39 cellular contexts compared by ENCODE assay signal in the genomic region with DNA sequence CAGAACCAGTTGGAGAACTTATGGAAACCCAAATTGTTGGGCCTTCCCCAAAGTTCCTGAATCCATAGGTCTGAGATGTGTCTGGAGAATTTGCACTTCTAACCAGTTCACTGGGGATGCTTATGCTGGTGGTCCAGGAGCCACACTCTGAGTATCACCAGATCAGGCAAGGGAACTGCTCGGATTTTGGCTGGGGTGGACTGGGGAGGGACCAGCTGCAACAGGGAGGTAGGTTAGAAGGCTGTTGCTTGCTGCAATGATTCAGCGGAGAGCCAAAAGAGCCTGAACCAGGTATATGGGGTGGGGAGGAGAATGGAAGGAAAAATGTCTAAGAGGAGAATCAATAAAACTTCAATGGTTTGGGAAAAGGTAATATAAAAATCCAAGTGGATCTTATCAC. TPM values are rescaled to one million over a fixed set of nuclear protein-coding genes. Genes with fewer than 3 reads are reported as not detected.
"Had no signal": no experiment of that assay in that cellular context is flagged by ENCODE, and none has a peak within 500 bp of the region (broad histone marks: within the 10 kb centered on the region; RNA-seq: fewer than 3 reads in every experiment).

No MANE protein-coding gene starts in this region.

- H3K27ac ChIP-seq: adrenal gland, ascending aorta, body of pancreas, brain microvascular endothelial cell, breast epithelium, cardiac muscle cell had no signal

- H3K4me1 ChIP-seq: adrenal gland, ascending aorta, body of pancreas, breast epithelium had no signal

- ATAC-seq: activated naive CD4-positive, alpha-beta T cell treated with anti-CD3 and anti-CD28 coated beads, Interleukin-2, amount 50 U/mL, for 72 hours; activated naive CD8-positive, alpha-beta T cell treated with anti-CD3 and anti-CD28 coated beads, Interleukin-2, amount 50 U/mL, for 24 hours; activated T-cell treated with anti-CD3 and anti-CD28 coated beads, Interleukin-2, amount 50 U/mL, for 4 hours; activated T-cell treated with anti-CD3 and anti-CD28 coated beads, Interleukin-2, amount 50 U/mL, for 72 hours; activated T-helper 17 cell treated with anti-CD3 and anti-CD28 coated beads, Interleukin-2, amount 50 U/mL, for 72 hours; body of pancreas had no signal

- H3K4me1 Mint-ChIP-seq: activated naive CD4-positive, alpha-beta T cell treated with anti-CD3 and anti-CD28 coated beads, Interleukin-2, amount 10 ng/mL, durations not matched to agents 7 days and 5 days; activated naive CD4-positive, alpha-beta T cell treated with anti-CD3 and anti-CD28 coated beads, Interleukin-2, amount 50 U/mL, for 24 hours; activated naive CD8-positive, alpha-beta T cell treated with anti-CD3 and anti-CD28 coated beads for 36 hours; activated naive CD8-positive, alpha-beta T cell treated with anti-CD3 and anti-CD28 coated beads, Interleukin-2, amount 10 ng/mL, durations not matched to agents 7 days and 5 days; activated naive CD8-positive, alpha-beta T cell treated with anti-CD3 and anti-CD28 coated beads, Interleukin-2, amount 50 U/mL, for 24 hours; activated T-helper 17 cell treated with anti-CD3 and anti-CD28 coated beads, Interleukin-2, amount 50 U/mL, for 72 hours; central memory CD8-positive, alpha-beta T cell had no signal

- H3K4me3 ChIP-seq: adrenal gland, ascending aorta, body of pancreas, breast epithelium, cardiac muscle cell had no signal

- DNase-seq: activated effector memory CD4-positive, alpha-beta T cell treated with anti-CD3 and anti-CD28 coated beads, Interleukin-2, amount 50 U/mL, for 16 hours; activated effector memory CD4-positive, alpha-beta T cell treated with Interleukin-2 at 50 U/mL for 16 hours; activated gamma-delta T cell; activated gamma-delta T cell treated with Interleukin-2 at 50 U/mL for 16 hours; activated naive CD4-positive, alpha-beta T cell; activated naive CD4-positive, alpha-beta T cell treated with anti-CD3 and anti-CD28 coated beads for 36 hours; activated naive CD4-positive, alpha-beta T cell treated with anti-CD3 and anti-CD28 coated beads, Interleukin-2, amount 10 ng/mL, durations not matched to agents 7 days and 5 days; activated naive CD4-positive, alpha-beta T cell treated with anti-CD3 and anti-CD28 coated beads, Interleukin-2, amount 50 U/mL, for 16 hours; activated naive CD4-positive, alpha-beta T cell treated with Interleukin-2 at 50 U/mL for 16 hours; activated naive CD8-positive, alpha-beta T cell treated with anti-CD3 and anti-CD28 coated beads for 36 hours; activated naive CD8-positive, alpha-beta T cell treated with anti-CD3 and anti-CD28 coated beads, Interleukin-2, amount 10 ng/mL, durations not matched to agents 7 days and 5 days; activated naive CD8-positive, alpha-beta T cell treated with anti-CD3 and anti-CD28 coated beads, Interleukin-2, amount 50 U/mL, for 24 hours; activated T-cell treated with anti-CD3 and anti-CD28 coated beads for 4 hours; activated T-cell treated with anti-CD3 and anti-CD28 coated beads, Interleukin-2, amount 50 U/mL, for 1 hour; activated T-cell treated with anti-CD3 and anti-CD28 coated beads, Interleukin-2, amount 50 U/mL, for 24 hours; activated T-cell treated with anti-CD3 and anti-CD28 coated beads, Interleukin-2, amount 50 U/mL, for 4 hours; activated T-cell treated with anti-CD3 and anti-CD28 coated beads, Interleukin-2, amount 50 U/mL, for 48 hours; activated T-cell treated with anti-CD3 and anti-CD28 coated beads, Interleukin-2, amount 50 U/mL, for 72 hours; adrenal gland; amniotic stem cell; amygdala; anterior cingulate cortex; aorta; body of pancreas; brain microvascular endothelial cell; caudate nucleus; central memory CD4-positive, alpha-beta T cell; cerebellar nuclear complex had no signal

- H3K27ac Mint-ChIP-seq: activated naive CD4-positive, alpha-beta T cell treated with anti-CD3 and anti-CD28 coated beads for 36 hours; activated naive CD4-positive, alpha-beta T cell treated with anti-CD3 and anti-CD28 coated beads, Interleukin-2, amount 10 ng/mL, durations not matched to agents 7 days and 5 days; activated naive CD4-positive, alpha-beta T cell treated with anti-CD3 and anti-CD28 coated beads, Interleukin-2, amount 50 U/mL, for 24 hours; activated naive CD4-positive, alpha-beta T cell treated with anti-CD3 and anti-CD28 coated beads, Interleukin-2, amount 50 U/mL, for 72 hours; activated naive CD8-positive, alpha-beta T cell; activated naive CD8-positive, alpha-beta T cell treated with anti-CD3 and anti-CD28 coated beads for 36 hours; activated naive CD8-positive, alpha-beta T cell treated with anti-CD3 and anti-CD28 coated beads, Interleukin-2, amount 10 ng/mL, durations not matched to agents 7 days and 5 days; activated naive CD8-positive, alpha-beta T cell treated with anti-CD3 and anti-CD28 coated beads, Interleukin-2, amount 50 U/mL, for 24 hours; activated T-cell treated with anti-CD3 and anti-CD28 coated beads, Interleukin-2, amount 50 U/mL, for 24 hours; activated T-cell treated with anti-CD3 and anti-CD28 coated beads, Interleukin-2, amount 50 U/mL, for 72 hours; activated T-helper 1 cell treated with anti-CD3 and anti-CD28 coated beads, Interleukin-12 subunit alpha, Interleukin-12 subunit beta, Interleukin-2, Interleukin-4 antibody, amounts not matched to agents 30 ng/mL and 10 ng/mL and 1 ng/mL, durations not matched to agents 14 hours and 24 hours and 36 hours; activated T-helper 17 cell treated with anti-CD3 and anti-CD28 coated beads, Interleukin-2, amount 50 U/mL, for 72 hours; activated T-helper 2 cell treated with anti-CD3 and anti-CD28 coated beads, Interferon-gamma antibody, Interleukin-2, Interleukin-4, amounts not matched to agents 10 μg/mL and 5 μg/mL and 100 μg/mL, durations not matched to agents 14 hours and 24 hours and 36 hours; brain had no signal

- H3K9me3 ChIP-seq: adrenal gland, ascending aorta, body of pancreas, breast epithelium had no signal

- H3K36me3 ChIP-seq: adrenal gland, ascending aorta, brain microvascular endothelial cell, breast epithelium, cardiac muscle cell had no signal

- H3K36me3 Mint-ChIP-seq: activated naive CD4-positive, alpha-beta T cell treated with anti-CD3 and anti-CD28 coated beads, Interleukin-2, amount 10 ng/mL, durations not matched to agents 7 days and 5 days; activated naive CD4-positive, alpha-beta T cell treated with anti-CD3 and anti-CD28 coated beads, Interleukin-2, amount 50 U/mL, for 24 hours; activated naive CD4-positive, alpha-beta T cell treated with anti-CD3 and anti-CD28 coated beads, Interleukin-2, amount 50 U/mL, for 72 hours; activated naive CD8-positive, alpha-beta T cell; activated naive CD8-positive, alpha-beta T cell treated with anti-CD3 and anti-CD28 coated beads for 36 hours; activated naive CD8-positive, alpha-beta T cell treated with anti-CD3 and anti-CD28 coated beads, Interleukin-2, amount 10 ng/mL, durations not matched to agents 7 days and 5 days; brain had no signal

- H3K9me3 Mint-ChIP-seq: activated naive CD4-positive, alpha-beta T cell treated with anti-CD3 and anti-CD28 coated beads, Interleukin-2, amount 50 U/mL, for 24 hours; activated naive CD4-positive, alpha-beta T cell treated with anti-CD3 and anti-CD28 coated beads, Interleukin-2, amount 50 U/mL, for 72 hours; activated naive CD8-positive, alpha-beta T cell treated with anti-CD3 and anti-CD28 coated beads, Interleukin-2, amount 50 U/mL, for 24 hours; activated T-cell treated with anti-CD3 and anti-CD28 coated beads, Interleukin-2, amount 50 U/mL, for 24 hours; activated T-cell treated with anti-CD3 and anti-CD28 coated beads, Interleukin-2, amount 50 U/mL, for 4 hours; activated T-helper 1 cell treated with anti-CD3 and anti-CD28 coated beads, Interleukin-12 subunit alpha, Interleukin-12 subunit beta, Interleukin-2, Interleukin-4 antibody, amounts not matched to agents 30 ng/mL and 10 ng/mL and 1 ng/mL, durations not matched to agents 14 hours and 24 hours and 36 hours; activated T-helper 17 cell treated with anti-CD3 and anti-CD28 coated beads, Interleukin-2, amount 50 U/mL, for 72 hours; activated T-helper 2 cell treated with anti-CD3 and anti-CD28 coated beads, Interferon-gamma antibody, Interleukin-2, Interleukin-4, amounts not matched to agents 10 μg/mL and 5 μg/mL and 100 μg/mL, durations not matched to agents 14 hours and 24 hours and 36 hours; central memory CD8-positive, alpha-beta T cell had no signal

- H3K4me3 Mint-ChIP-seq: activated naive CD4-positive, alpha-beta T cell treated with anti-CD3 and anti-CD28 coated beads for 36 hours; activated naive CD4-positive, alpha-beta T cell treated with anti-CD3 and anti-CD28 coated beads, Interleukin-2, amount 10 ng/mL, durations not matched to agents 7 days and 5 days; activated naive CD4-positive, alpha-beta T cell treated with anti-CD3 and anti-CD28 coated beads, Interleukin-2, amount 50 U/mL, for 24 hours; activated naive CD8-positive, alpha-beta T cell; activated naive CD8-positive, alpha-beta T cell treated with anti-CD3 and anti-CD28 coated beads for 36 hours; activated naive CD8-positive, alpha-beta T cell treated with anti-CD3 and anti-CD28 coated beads, Interleukin-2, amount 10 ng/mL, durations not matched to agents 7 days and 5 days; activated naive CD8-positive, alpha-beta T cell treated with anti-CD3 and anti-CD28 coated beads, Interleukin-2, amount 50 U/mL, for 24 hours; activated T-cell treated with anti-CD3 and anti-CD28 coated beads, Interleukin-2, amount 50 U/mL, for 24 hours; activated T-cell treated with anti-CD3 and anti-CD28 coated beads, Interleukin-2, amount 50 U/mL, for 4 hours; activated T-cell treated with anti-CD3 and anti-CD28 coated beads, Interleukin-2, amount 50 U/mL, for 72 hours; activated T-helper 1 cell treated with anti-CD3 and anti-CD28 coated beads, Interleukin-12 subunit alpha, Interleukin-12 subunit beta, Interleukin-2, Interleukin-4 antibody, amounts not matched to agents 30 ng/mL and 10 ng/mL and 1 ng/mL, durations not matched to agents 14 hours and 24 hours and 36 hours; activated T-helper 17 cell treated with anti-CD3 and anti-CD28 coated beads, Interleukin-2, amount 50 U/mL, for 72 hours; brain; central memory CD8-positive, alpha-beta T cell had no signal

- H3K27me3 ChIP-seq: adrenal gland, ascending aorta, body of pancreas, brain microvascular endothelial cell, breast epithelium had no signal

RNA-seq across cellular contexts. Expression of a gene that starts 45.9 kb away (rescaled TPM):
- total RNA-seq: activated naive CD8-positive, alpha-beta T cell treated with anti-CD3 and anti-CD28 coated beads for 36 hours had no signal
